26 cellular contexts compared by ENCODE assay signal in genomic region chr2:29251406-29251805, GRCh38.
"Had no signal": no experiment of that assay in that cellular context is flagged by ENCODE, and none has a peak within 500 bp of the region (broad histone marks: within the 10 kb centered on the region; RNA-seq: fewer than 3 reads in every experiment).

No MANE protein-coding gene starts in this region.

- H3K4me1 ChIP-seq: adrenal gland, colonic mucosa, esophagus squamous epithelium, gastroesophageal sphincter had no signal

- H3K4me3 ChIP-seq: adrenal gland, body of pancreas, colonic mucosa, esophagus squamous epithelium, gastroesophageal sphincter had no signal

- H3K27me3 ChIP-seq: adrenal gland, body of pancreas, colonic mucosa, gastroesophageal sphincter had no signal

- H3K36me3 Mint-ChIP-seq: activated CD4-positive, alpha-beta memory T cell treated with anti-CD3 and anti-CD28 coated beads for 36 hours; activated naive CD4-positive, alpha-beta T cell treated with anti-CD3 and anti-CD28 coated beads, Interleukin-2, amount 50 U/mL, for 24 hours; activated naive CD8-positive, alpha-beta T cell treated with anti-CD3 and anti-CD28 coated beads for 36 hours had no signal

- ATAC-seq: activated CD4-positive, alpha-beta T cell treated with anti-CD3 and anti-CD28 coated beads for 36 hours; activated naive CD8-positive, alpha-beta T cell treated with anti-CD3 and anti-CD28 coated beads, Interleukin-2, amount 50 U/mL, for 24 hours; activated T-cell treated with anti-CD3 and anti-CD28 coated beads, Interleukin-2, amount 50 U/mL, for 72 hours; body of pancreas; gastroesophageal sphincter had no signal

- H3K4me1 Mint-ChIP-seq: activated CD4-positive, alpha-beta T cell treated with anti-CD3 and anti-CD28 coated beads for 36 hours; activated CD4-positive, alpha-beta T cell treated with anti-CD3 and anti-CD28 coated beads, Interleukin-2, amount 10 ng/mL, durations not matched to agents 24 days and 14 days; activated naive CD4-positive, alpha-beta T cell treated with anti-CD3 and anti-CD28 coated beads, Interleukin-2, amount 50 U/mL, for 24 hours; activated naive CD8-positive, alpha-beta T cell treated with anti-CD3 and anti-CD28 coated beads for 36 hours; activated naive CD8-positive, alpha-beta T cell treated with anti-CD3 and anti-CD28 coated beads, Interleukin-2, amount 50 U/mL, for 24 hours had no signal

- H3K27ac Mint-ChIP-seq: activated CD4-positive, alpha-beta memory T cell treated with anti-CD3 and anti-CD28 coated beads for 36 hours; activated CD4-positive, alpha-beta T cell treated with anti-CD3 and anti-CD28 coated beads for 36 hours; activated CD4-positive, alpha-beta T cell treated with anti-CD3 and anti-CD28 coated beads, Interleukin-2, amount 10 ng/mL, durations not matched to agents 24 days and 14 days; activated naive CD4-positive, alpha-beta T cell treated with anti-CD3 and anti-CD28 coated beads for 36 hours; activated naive CD4-positive, alpha-beta T cell treated with anti-CD3 and anti-CD28 coated beads, Interleukin-2, amount 50 U/mL, for 24 hours; activated naive CD8-positive, alpha-beta T cell treated with anti-CD3 and anti-CD28 coated beads for 36 hours; activated naive CD8-positive, alpha-beta T cell treated with anti-CD3 and anti-CD28 coated beads, Interleukin-2, amount 50 U/mL, for 24 hours; activated T-cell treated with anti-CD3 and anti-CD28 coated beads, Interleukin-2, amount 50 U/mL, for 24 hours; activated T-cell treated with anti-CD3 and anti-CD28 coated beads, Interleukin-2, amount 50 U/mL, for 72 hours had no signal

- H3K4me3 Mint-ChIP-seq: activated CD4-positive, alpha-beta memory T cell treated with anti-CD3 and anti-CD28 coated beads for 36 hours; activated CD4-positive, alpha-beta T cell treated with anti-CD3 and anti-CD28 coated beads for 36 hours; activated CD4-positive, alpha-beta T cell treated with anti-CD3 and anti-CD28 coated beads, Interleukin-2, amount 10 ng/mL, durations not matched to agents 24 days and 14 days; activated naive CD4-positive, alpha-beta T cell treated with anti-CD3 and anti-CD28 coated beads for 36 hours; activated naive CD4-positive, alpha-beta T cell treated with anti-CD3 and anti-CD28 coated beads, Interleukin-2, amount 50 U/mL, for 24 hours; activated naive CD8-positive, alpha-beta T cell treated with anti-CD3 and anti-CD28 coated beads for 36 hours; activated naive CD8-positive, alpha-beta T cell treated with anti-CD3 and anti-CD28 coated beads, Interleukin-2, amount 50 U/mL, for 24 hours; activated T-cell treated with anti-CD3 and anti-CD28 coated beads, Interleukin-2, amount 50 U/mL, for 24 hours; activated T-cell treated with anti-CD3 and anti-CD28 coated beads, Interleukin-2, amount 50 U/mL, for 72 hours had no signal

- H3K9me3 Mint-ChIP-seq: activated CD4-positive, alpha-beta memory T cell treated with anti-CD3 and anti-CD28 coated beads for 36 hours; activated CD4-positive, alpha-beta T cell treated with anti-CD3 and anti-CD28 coated beads, Interleukin-2, amount 10 ng/mL, durations not matched to agents 24 days and 14 days; activated naive CD4-positive, alpha-beta T cell treated with anti-CD3 and anti-CD28 coated beads for 36 hours; activated naive CD4-positive, alpha-beta T cell treated with anti-CD3 and anti-CD28 coated beads, Interleukin-2, amount 50 U/mL, for 24 hours; activated naive CD8-positive, alpha-beta T cell treated with anti-CD3 and anti-CD28 coated beads for 36 hours; activated naive CD8-positive, alpha-beta T cell treated with anti-CD3 and anti-CD28 coated beads, Interleukin-2, amount 50 U/mL, for 24 hours; activated T-cell treated with anti-CD3 and anti-CD28 coated beads, Interleukin-2, amount 50 U/mL, for 24 hours; activated T-cell treated with anti-CD3 and anti-CD28 coated beads, Interleukin-2, amount 50 U/mL, for 72 hours had no signal

- DNase-seq: activated CD4-positive, alpha-beta memory T cell treated with anti-CD3 and anti-CD28 coated beads for 36 hours; activated CD4-positive, alpha-beta T cell treated with anti-CD3 and anti-CD28 coated beads for 36 hours; activated CD4-positive, alpha-beta T cell treated with anti-CD3 and anti-CD28 coated beads, Interleukin-2, amount 10 ng/mL, durations not matched to agents 24 days and 14 days; activated CD4-positive, CD25-positive, alpha-beta regulatory T cell; activated CD4-positive, CD25-positive, alpha-beta regulatory T cell treated with anti-CD3 and anti-CD28 coated beads, Interleukin-2, amount 50 U/mL, for 72 hours; activated CD8-positive, alpha-beta memory T cell treated with anti-CD3 and anti-CD28 coated beads, Interleukin-2, amount 50 U/mL, for 48 hours; activated naive CD4-positive, alpha-beta T cell treated with anti-CD3 and anti-CD28 coated beads for 36 hours; activated naive CD8-positive, alpha-beta T cell treated with anti-CD3 and anti-CD28 coated beads for 36 hours; activated naive CD8-positive, alpha-beta T cell treated with anti-CD3 and anti-CD28 coated beads, Interleukin-2, amount 50 U/mL, for 24 hours; activated T-cell treated with anti-CD3 and anti-CD28 coated beads for 4 hours; activated T-cell treated with anti-CD3 and anti-CD28 coated beads, Interleukin-2, amount 50 U/mL, for 24 hours; activated T-cell treated with anti-CD3 and anti-CD28 coated beads, Interleukin-2, amount 50 U/mL, for 72 hours; adrenal gland; amygdala; aorta; body of pancreas; central memory CD4-positive, alpha-beta T cell; cerebellar nuclear complex; colonic mucosa; effector CD8-positive, alpha-beta T cell; esophagus squamous epithelium; foreskin melanocyte; T-helper 2 cell had no signal

- H3K27ac ChIP-seq: adrenal gland, body of pancreas, colonic mucosa, epithelial cell of prostate, esophagus squamous epithelium, gastroesophageal sphincter had no signal

- H3K36me3 ChIP-seq: adrenal gland, colonic mucosa, esophagus squamous epithelium, gastroesophageal sphincter had no signal

- H3K9me3 ChIP-seq: adrenal gland, body of pancreas, colonic mucosa, esophagus squamous epithelium, gastroesophageal sphincter had no signal
